Comparison of ENCODE assay signal across 23 cellular contexts in genomic region chr6:73169111-73169510, GRCh38. TPM values are rescaled to one million over a fixed set of nuclear protein-coding genes. Genes with fewer than 3 reads are reported as not detected.
DNase-seq lines count a peak whose midpoint lies in the region; ATAC-seq, FAIRE-seq and TF ChIP-seq lines count a peak whose summit lies in the region.
"Had no signal": no experiment of that assay in that cellular context is flagged by ENCODE, and none has a peak within 500 bp of the region (broad histone marks: within the 10 kb centered on the region; RNA-seq: fewer than 3 reads in every experiment).

No MANE protein-coding gene starts in this region.

- no peaks in the 10 kb centered on the region for H3K4me1 Mint-ChIP-seq in astrocyte (ENCODE audit: low read depth, unreplicated experiment)

- ATAC-seq in gastrocnemius medialis (peak; percentile 97 to 100), HG03469 (IDR thresholded peaks at IDR 0.05; ENCODE audit: unreplicated experiment) (no peak)

- H3K27me3 Mint-ChIP-seq in astrocyte (ENCODE audit: low read depth, unreplicated experiment), result no peaks in the 10 kb centered on the region

- no peak overlapping the region for H2AFZ ChIP-seq in astrocyte (ENCODE audit: low read depth, low read length)

- H3K36me3 ChIP-seq in astrocyte (ENCODE audit: insufficient read depth, low read length) (no peaks in the 10 kb centered on the region), gastrocnemius medialis (no peaks in the 10 kb centered on the region)
- H3K36me3 ChIP-seq: Peyer's patch had no signal

- H3K9me3 ChIP-seq in astrocyte (ENCODE audit: insufficient read depth, low read depth, low read length), result no peaks in the 10 kb centered on the region
- H3K9me3 ChIP-seq in gastrocnemius medialis, result no peaks in the 10 kb centered on the region
- H3K9me3 ChIP-seq: Peyer's patch had no signal

- H3K27me3 ChIP-seq in astrocyte (ENCODE audit: insufficient read depth, low read length) (no peaks in the 10 kb centered on the region), gastrocnemius medialis (no peaks in the 10 kb centered on the region)
- H3K27me3 ChIP-seq: Peyer's patch had no signal

- H3K27ac ChIP-seq in astrocyte (ENCODE audit: low read depth, low read length) (no peak overlapping the region), gastrocnemius medialis (peak overlapping the region; percentile 70 to 78 (median 73))
- H3K27ac ChIP-seq: 22Rv1, C4-2B, Peyer's patch had no signal

- in situ Hi-C loops in gastrocnemius medialis (cut with MboI; ENCODE audit: low sequenced_read_pairs in 4 of 4), result no loop called here

- H3K36me3 Mint-ChIP-seq in astrocyte (ENCODE audit: low read depth, unreplicated experiment), result no peaks in the 10 kb centered on the region

- intact Hi-C loops in gastrocnemius medialis (cut with DNase I; ENCODE audit: low total_unique reads), result loop anchor here (10.0 kb wide), 1 partner anchor 304 kb away; no protein-coding TSS in a partner anchor

- no peak for TF ChIP-seq POLR2A in gastrocnemius medialis (IDR thresholded peaks at IDR 0.05)

- H3K4me1 ChIP-seq in astrocyte (ENCODE audit: insufficient read depth, low read length), result no peaks in the 10 kb centered on the region
- peaks cover 14 to 28% of the 10 kb centered on the region in 2 donors for H3K4me1 ChIP-seq in gastrocnemius medialis
- H3K4me1 ChIP-seq: Peyer's patch had no signal

- no peak overlapping the region for H3K9ac ChIP-seq in astrocyte (ENCODE audit: low read length)

- H3K4me3 ChIP-seq in astrocyte (ENCODE audit: insufficient read depth, low read depth, low read length), result no peak overlapping the region
- no peak overlapping the region for H3K4me3 ChIP-seq in foreskin fibroblast (ENCODE audit: low read depth in 1 of 2, low read length in 2 of 2)
- H3K4me3 ChIP-seq in gastrocnemius medialis, result peak overlapping the region in 1 of 4 donors; percentile 3
- H3K4me3 ChIP-seq: Peyer's patch had no signal

- DNase-seq in DMS 273 (lab: John Stamatoyannopoulos, UW; ENCODE audit: unreplicated experiment) (peak; percentile 6), DMS 273 treated with DMSO at 0.1 percent for 48 hours (lab: John Stamatoyannopoulos, UW) (no peak), astrocyte (ENCODE audit: low read depth) (no peak), foreskin fibroblast (peak; percentile 7 to 23), gastrocnemius medialis (peak; percentile 43 to 52), D341Med (ENCODE audit: low spot score) (no peak), NCI-H2227 (lab: John Stamatoyannopoulos, UW; ENCODE audit: unreplicated experiment) (no peak)
- DNase-seq: AML-193; DMS153; GDM1; H7; NCI-H1092 treated with DMSO at 0.1 percent for 48 hours; NCI-H146; NCI-H2081; NCI-H510A; NCI-H748 treated with DMSO at 0.1 percent for 48 hours; NK-92 treated with Interleukin-12 subunit alpha and Interleukin-12 subunit beta, amount 100 ng/mL, for 24 hours; Peyer's patch; SHP77 treated with DMSO at 0.1 percent for 48 hours had no signal

- no peaks in the 10 kb centered on the region for H4K20me1 ChIP-seq in astrocyte (ENCODE audit: insufficient read depth, low read length)

- H3K79me2 ChIP-seq in astrocyte (ENCODE audit: insufficient read depth, low read length), result no peaks in the 10 kb centered on the region

- TF ChIP-seq CTCF in astrocyte (IDR thresholded peaks at IDR 0.05; ENCODE audit: insufficient read depth, low read depth, low read length) (no peak), foreskin fibroblast (IDR thresholded peaks at IDR 0.05; ENCODE audit: low read depth, low read length) (no peak), gastrocnemius medialis (IDR thresholded peaks at IDR 0.05 in 4 of 5, conservative IDR thresholded peaks at IDR 0.05 in 1 of 5) (no peak)

- FAIRE-seq in astrocyte (lab: Jason Lieb, UNC), result peak; percentile 13

- no peak overlapping the region for H3K4me3 Mint-ChIP-seq in astrocyte (ENCODE audit: unreplicated experiment)

- H3K27ac Mint-ChIP-seq in astrocyte (ENCODE audit: unreplicated experiment), result no peak overlapping the region

- no peaks in the 10 kb centered on the region for H3K9me3 Mint-ChIP-seq in astrocyte (ENCODE audit: unreplicated experiment)

- H3K4me2 ChIP-seq in astrocyte (ENCODE audit: low read length), result no peak overlapping the region

RNA-seq across cellular contexts. Expression of gene KHDC1L, which starts 56.2 kb away (rescaled TPM):
- total RNA-seq in astrocyte (not detected in 2 replicates), gastrocnemius medialis (not detected)
- total RNA-seq: Daoy, Peyer's patch had no signal

Comparison
In these comparisons a context has a peak if more than half of its experiments do, and no peak if none do; other contexts are left out.
1. DNase-seq: peak in DMS 273 (single experiment), foreskin fibroblast (2 of 2) and gastrocnemius medialis (2 of 2); none in DMS 273 treated with DMSO at 0.1 percent for 48 hours (single experiment), astrocyte (single experiment), D341Med (single experiment) and NCI-H2227 (single experiment).